Comparison of ENCODE assay signal across 29 cellular contexts in genomic region chr7:142934056-142934455, GRCh38.
"Had no signal": no experiment of that assay in that cellular context is flagged by ENCODE, and none has a peak within 500 bp of the region (broad histone marks: within the 10 kb centered on the region; RNA-seq: fewer than 3 reads in every experiment).

No MANE protein-coding gene starts in this region.

- H3K4me3 ChIP-seq: adrenal gland, ascending aorta, body of pancreas, breast epithelium, cardiac muscle cell had no signal

- H3K9me3 ChIP-seq: adrenal gland, ascending aorta, body of pancreas, breast epithelium had no signal

- H3K36me3 ChIP-seq: adrenal gland, ascending aorta, brain microvascular endothelial cell, breast epithelium, cardiac muscle cell had no signal

- H3K4me1 ChIP-seq: adrenal gland, ascending aorta, body of pancreas, breast epithelium had no signal

- H3K27ac ChIP-seq: adrenal gland, ascending aorta, body of pancreas, brain microvascular endothelial cell, breast epithelium, cardiac muscle cell had no signal

- DNase-seq: activated effector memory CD4-positive, alpha-beta T cell treated with anti-CD3 and anti-CD28 coated beads, Interleukin-2, amount 50 U/mL, for 16 hours; activated effector memory CD4-positive, alpha-beta T cell treated with Interleukin-2 at 50 U/mL for 16 hours; activated gamma-delta T cell; activated gamma-delta T cell treated with Interleukin-2 at 50 U/mL for 16 hours; activated naive CD4-positive, alpha-beta T cell; activated naive CD4-positive, alpha-beta T cell treated with anti-CD3 and anti-CD28 coated beads for 36 hours; activated naive CD4-positive, alpha-beta T cell treated with anti-CD3 and anti-CD28 coated beads, Interleukin-2, amount 10 ng/mL, durations not matched to agents 7 days and 5 days; activated naive CD4-positive, alpha-beta T cell treated with anti-CD3 and anti-CD28 coated beads, Interleukin-2, amount 50 U/mL, for 16 hours; activated naive CD4-positive, alpha-beta T cell treated with Interleukin-2 at 50 U/mL for 16 hours; activated naive CD8-positive, alpha-beta T cell treated with anti-CD3 and anti-CD28 coated beads for 36 hours; activated naive CD8-positive, alpha-beta T cell treated with anti-CD3 and anti-CD28 coated beads, Interleukin-2, amount 10 ng/mL, durations not matched to agents 7 days and 5 days; activated naive CD8-positive, alpha-beta T cell treated with anti-CD3 and anti-CD28 coated beads, Interleukin-2, amount 50 U/mL, for 24 hours; activated T-cell treated with anti-CD3 and anti-CD28 coated beads, Interleukin-2, amount 50 U/mL, for 24 hours; activated T-cell treated with anti-CD3 and anti-CD28 coated beads, Interleukin-2, amount 50 U/mL, for 4 hours; activated T-cell treated with anti-CD3 and anti-CD28 coated beads, Interleukin-2, amount 50 U/mL, for 48 hours; activated T-cell treated with anti-CD3 and anti-CD28 coated beads, Interleukin-2, amount 50 U/mL, for 72 hours; adrenal gland; amniotic stem cell; amygdala; anterior cingulate cortex; aorta; body of pancreas; brain microvascular endothelial cell; caudate nucleus; central memory CD4-positive, alpha-beta T cell; cerebellar nuclear complex had no signal

- H3K27me3 ChIP-seq: adrenal gland, ascending aorta, body of pancreas, brain microvascular endothelial cell, breast epithelium, cardiac muscle cell had no signal
